2 cellular contexts compared by ENCODE assay signal in genomic region chr17:4657678-4658077, GRCh38.
TF ChIP-seq lines count a peak whose summit lies in the region.

No MANE protein-coding gene starts in this region.

TF ChIP-seq in IMR-90, 13 proteins besides CTCF, POLR2A, EP300 and RAD21:
- TF ChIP-seq MXI1 (IDR thresholded peaks at IDR 0.05; ENCODE audit: borderline replicate concordance, low read depth, low read length) = no peak
- TF ChIP-seq CHD1 (IDR thresholded peaks at IDR 0.05; ENCODE audit: low read depth, low read length) = no peak
- TF ChIP-seq ELK1 (IDR thresholded peaks at IDR 0.05; ENCODE audit: borderline replicate concordance, low read depth, low read length) = no peak
- TF ChIP-seq FOS (IDR thresholded peaks at IDR 0.05; ENCODE audit: low read depth, low read length) = no peak
- TF ChIP-seq USF2 (IDR thresholded peaks at IDR 0.05; ENCODE audit: low read depth, low read length) = no peak
- TF ChIP-seq MAFK (IDR thresholded peaks at IDR 0.05; ENCODE audit: low read depth, low read length) = no peak
- TF ChIP-seq CEBPB (IDR thresholded peaks at IDR 0.05; ENCODE audit: low read depth, low read length) = no peak
- no peak for TF ChIP-seq MAZ (IDR thresholded peaks at IDR 0.05; ENCODE audit: borderline replicate concordance, low read depth, low read length)
TF ChIP-seq in IMR-90: peak in this region for 0.

TF ChIP-seq in K562, 482 proteins besides CTCF, POLR2A, EP300 and RAD21:
- TF ChIP-seq CREB1 (IDR thresholded peaks at IDR 0.05) (no peak), CREB1 (CRISPR knock-in tag; IDR thresholded peaks at IDR 0.05) (no peak), SMAD4 (CRISPR knock-in tag; conservative IDR thresholded peaks at IDR 0.05) (no peak), DLX4 (CRISPR knock-in tag; IDR thresholded peaks at IDR 0.05) (no peak), KDM1A (IDR thresholded peaks at IDR 0.05) (peak in 1 of 2 experiments; percentile 31; a peak in 1 of 4 replicates), ZKSCAN3 (CRISPR knock-in tag; IDR thresholded peaks at IDR 0.05) (no peak), ZNF384 (IDR thresholded peaks at IDR 0.05; ENCODE audit: low read depth, low read length) (peak; percentile 44; the same call in 1 of the 2 replicates), CBX8 (IDR thresholded peaks at IDR 0.05; ENCODE audit: borderline replicate concordance, extremely low read depth, low read depth, low read length, poor library complexity, severe bottlenecking) (no peak), CBFA2T3 (IDR thresholded peaks at IDR 0.05) (peak; percentile 77), ADNP (tag; IDR thresholded peaks at IDR 0.05) (peak; percentile 54; the same call in 1 of the 2 replicates), TCF3 (CRISPR knock-in tag; IDR thresholded peaks at IDR 0.05) (peak; percentile 36; the same call in 1 of the 2 replicates), TAL1 (IDR thresholded peaks at IDR 0.05) (peak; percentile 43; the same call in 1 of the 2 replicates), CGGBP1 (CRISPR knock-in tag; IDR thresholded peaks at IDR 0.05) (no peak), TEAD4 (IDR thresholded peaks at IDR 0.05; ENCODE audit: low read length) (peak; percentile 34; the same call in 1 of the 2 replicates), TEAD4 (CRISPR knock-in tag; IDR thresholded peaks at IDR 0.05; ENCODE audit: borderline replicate concordance) (no peak), ARID1B (IDR thresholded peaks at IDR 0.05) (peak; percentile 43), ZNF766 (CRISPR knock-in tag; conservative IDR thresholded peaks at IDR 0.05) (0 out of 2 replicates have a peak, but pooled peaks have one; percentile 27), CREB5 (CRISPR knock-in tag; IDR thresholded peaks at IDR 0.05) (no peak), SMARCE1 (IDR thresholded peaks at IDR 0.05) (0 out of 2 replicates have a peak, but pooled peaks have one; percentile 32), CBFA2T2 (conservative IDR thresholded peaks at IDR 0.05) (peak; percentile 56), ZNF143 (CRISPR knock-in tag; IDR thresholded peaks at IDR 0.05) (no peak), NCOR1 (IDR thresholded peaks at IDR 0.05) (peak; percentile 13; the same call in 1 of the 2 replicates), ZBTB11 (CRISPR knock-in tag; IDR thresholded peaks at IDR 0.05) (no peak), ATF4 (CRISPR knock-in tag; IDR thresholded peaks at IDR 0.05) (no peak)
